ENCODE assay signal across 13 cellular contexts in the genomic region with DNA sequence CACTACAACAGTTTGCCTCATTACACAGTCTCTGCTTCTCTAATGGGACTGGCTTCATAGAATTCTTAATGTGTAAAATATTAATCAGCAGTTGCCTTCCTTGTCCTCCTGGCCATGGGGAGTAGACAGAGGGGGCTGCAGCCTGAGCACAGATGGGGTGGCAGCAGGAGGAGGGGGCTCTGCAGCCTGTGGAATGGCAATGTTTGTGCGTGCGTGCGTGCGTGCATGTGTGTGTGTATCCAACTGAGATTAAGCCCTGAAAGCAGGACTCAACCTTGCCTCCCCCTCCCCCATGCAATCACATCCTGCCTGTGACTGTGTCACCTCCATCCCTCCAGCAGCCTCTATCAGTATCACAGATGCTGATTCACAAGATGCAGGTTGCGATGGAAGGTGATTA. TPM values are rescaled to one million over a fixed set of nuclear protein-coding genes. Genes with fewer than 3 reads are reported as not detected.
DNase-seq lines count a peak whose midpoint lies in the region; TF ChIP-seq lines count a peak whose summit lies in the region.
"Had no signal": no experiment of that assay in that cellular context is flagged by ENCODE, and none has a peak within 500 bp of the region (broad histone marks: within the 10 kb centered on the region; RNA-seq: fewer than 3 reads in every experiment).

No MANE protein-coding gene starts in this region.

- 85 to 100% (median 89%) methylated on average over 5 of the region's 5 CpGs for WGBS in spleen, 5 donors

- intact Hi-C loops in CD14-positive monocyte (cut with micrococcal nuclease) (no loop called here), spleen (cut with DNase I; ENCODE audit: low total_unique reads) (no loop called here)

- no peaks in the 10 kb centered on the region for H3K4me1 ChIP-seq in spleen

- H3K4me3 Mint-ChIP-seq in CD14-positive monocyte (no peak overlapping the region), chondrocyte (ENCODE audit: unreplicated experiment) (no peak overlapping the region)
- H3K4me3 Mint-ChIP-seq: CD8-positive, alpha-beta memory T cell had no signal

- no peaks in the 10 kb centered on the region for H3K36me3 Mint-ChIP-seq in CD14-positive monocyte
- H3K36me3 Mint-ChIP-seq in chondrocyte (ENCODE audit: low read depth): peaks cover 3% of the 10 kb centered on the region
- H3K36me3 Mint-ChIP-seq: CD8-positive, alpha-beta memory T cell had no signal

- no peak overlapping the region for H3K4me3 ChIP-seq in spleen
- H3K4me3 ChIP-seq: GM12878 had no signal

- H3K9me3 Mint-ChIP-seq in CD14-positive monocyte (peaks cover 0 to 7% (median 0%) of the 10 kb centered on the region in 7 donors), chondrocyte (ENCODE audit: low read depth) (peaks cover 6% of the 10 kb centered on the region)

- no peak for TF ChIP-seq POLR2A in spleen (IDR thresholded peaks at IDR 0.05)

- peaks cover 0 to 9% (median 4%) of the 10 kb centered on the region in 8 donors for H3K9me3 ChIP-seq in spleen

- no peaks in the 10 kb centered on the region for H3K4me1 Mint-ChIP-seq in CD14-positive monocyte
- no peaks in the 10 kb centered on the region for H3K4me1 Mint-ChIP-seq in chondrocyte (ENCODE audit: low read depth)
- H3K4me1 Mint-ChIP-seq: CD8-positive, alpha-beta memory T cell had no signal

- no peak overlapping the region for H3K27ac ChIP-seq in spleen
- H3K27ac ChIP-seq: 22Rv1 had no signal

- DNase-seq in DMS53 (lab: John Stamatoyannopoulos, UW): peak; percentile 22
- DNase-seq in DMS53 treated with DMSO at 0.1 percent for 48 hours (lab: John Stamatoyannopoulos, UW; ENCODE audit: unreplicated experiment): no peak
- peak; percentile 7 for DNase-seq in CD14-positive monocyte (ENCODE audit: low spot score)
- peak; percentile 36 for DNase-seq in chondrocyte (ENCODE audit: low spot score)
- peak; percentile 11 for DNase-seq in spleen
- DNase-seq in HT-29 (ENCODE audit: low spot score): no peak
- DNase-seq in NCI-H1436 treated with DMSO at 0.1 percent for 48 hours (lab: John Stamatoyannopoulos, UW): no peak
- no peak for DNase-seq in islet precursor cell
- DNase-seq: DMS79, IMR-90 had no signal

- H3K36me3 ChIP-seq in spleen: no peaks in the 10 kb centered on the region

- no peak overlapping the region for H3K27ac Mint-ChIP-seq in CD14-positive monocyte
- H3K27ac Mint-ChIP-seq in chondrocyte (ENCODE audit: unreplicated experiment): no peak overlapping the region
- H3K27ac Mint-ChIP-seq: CD8-positive, alpha-beta memory T cell had no signal

- H3K27me3 Mint-ChIP-seq in CD14-positive monocyte (ENCODE audit: low read depth in 3 of 3) (peaks cover 13 to 23% (median 16%) of the 10 kb centered on the region in 3 donors), chondrocyte (ENCODE audit: low read depth) (peaks cover 51% of the 10 kb centered on the region)

- TF ChIP-seq CTCF in CD14-positive monocyte (IDR thresholded peaks at IDR 0.05) (no peak), chondrocyte (IDR thresholded peaks at IDR 0.05) (no peak), spleen (IDR thresholded peaks at IDR 0.05 in 8 of 11, conservative IDR thresholded peaks at IDR 0.05 in 3 of 11) (no peak)

- H3K27me3 ChIP-seq in spleen (replicated peaks in 1 of 7): peaks cover 0 to 18% (median 0%) of the 10 kb centered on the region in 7 donors

RNA-seq across cellular contexts. Expression of gene NECTIN1, which starts 43.6 kb away (rescaled TPM):
- polyA plus RNA-seq in CD14-positive monocyte (under 1 TPM; 0.53 to 0.85 TPM), spleen (1 to 10 TPM in 2 of 3 donors, under 1 TPM in 1; 0.67 to 2.3 (median 1.1) TPM)
- total RNA-seq in chondrocyte (9.1 to 10.3 TPM (median 9.7 TPM) in 3 replicates), spleen (10 to 100 TPM in 1 of 7 donors, 1 to 10 TPM in 6; 4.6 to 16.2 (median 7.7) TPM)
- total RNA-seq in HT-29 (2014; rRNA removed; shearing (Covaris generic)): 38.9 and 46.5 TPM in 2 replicates

Comparison
In these comparisons a context has a peak if more than half of its experiments do, and no peak if none do; other contexts are left out.
1. DNase-seq: peak in DMS53 (single experiment), CD14-positive monocyte (single experiment), chondrocyte (single experiment) and spleen (single experiment); none in DMS53 treated with DMSO at 0.1 percent for 48 hours (single experiment), HT-29 (single experiment), NCI-H1436 treated with DMSO at 0.1 percent for 48 hours (single experiment) and islet precursor cell (single experiment).